Comparison of ENCODE assay signal across 9 cellular contexts in the genomic region with DNA sequence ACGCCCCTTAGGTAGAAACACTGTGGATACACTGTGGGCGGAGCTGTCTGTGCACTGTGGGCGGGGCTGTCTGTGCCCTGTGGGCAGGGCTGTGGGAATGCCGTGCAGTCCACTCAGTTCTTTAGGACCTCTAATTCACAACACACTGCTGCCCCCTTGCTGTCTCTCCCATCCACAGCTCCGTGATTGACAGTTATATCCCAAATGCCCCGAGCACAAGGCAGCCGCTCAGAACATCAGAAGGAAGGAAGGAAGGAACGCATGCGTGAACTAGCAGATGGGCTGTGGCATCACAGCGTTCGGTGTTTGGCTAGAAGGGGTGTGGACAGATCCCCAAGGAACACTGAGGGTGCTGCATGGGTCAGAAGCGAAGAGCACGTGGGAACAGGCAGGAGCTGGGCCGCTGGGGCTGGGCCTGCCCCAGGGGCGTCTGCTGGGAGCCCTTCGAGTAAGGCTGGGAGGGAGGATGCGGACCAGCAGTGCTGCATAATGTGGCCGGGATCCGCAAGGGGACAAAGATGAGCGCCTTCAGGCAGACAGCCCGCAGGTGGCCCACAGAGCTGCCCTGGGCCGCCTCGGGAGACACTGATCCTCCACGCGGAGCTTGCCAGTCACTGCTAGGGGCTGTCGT. TPM values are rescaled to one million over a fixed set of nuclear protein-coding genes. Genes with fewer than 3 reads are reported as not detected.
DNase-seq lines count a peak whose midpoint lies in the region; ATAC-seq and TF ChIP-seq lines count a peak whose summit lies in the region.
"Had no signal": no experiment of that assay in that cellular context is flagged by ENCODE, and none has a peak within 500 bp of the region (broad histone marks: within the 10 kb centered on the region; RNA-seq: fewer than 3 reads in every experiment).

No MANE protein-coding gene starts in this region.

- H3K27me3 Mint-ChIP-seq in WTC11 (ENCODE audit: low read depth): peaks cover 2% of the 10 kb centered on the region; the same call in 1 of the 2 replicates
- no peaks in the 10 kb centered on the region for H3K27me3 Mint-ChIP-seq in activated T-helper 2 cell treated with anti-CD3 and anti-CD28 coated beads, Interferon-gamma antibody, Interleukin-2, Interleukin-4, amounts not matched to agents 10 μg/mL and 5 μg/mL and 100 μg/mL, durations not matched to agents 14 hours and 24 hours and 36 hours (ENCODE audit: low read depth)

- H3K4me3 ChIP-seq in iPS-15b (ENCODE audit: low read depth, low read length) (peak overlapping the region; percentile 12), tibial nerve (no peak overlapping the region)

- H3K27me3 ChIP-seq in iPS-15b (ENCODE audit: control insufficient read depth, insufficient read depth, low read length) (no peaks in the 10 kb centered on the region), tibial nerve (no peaks in the 10 kb centered on the region)

- H3K9me3 ChIP-seq in iPS-15b (ENCODE audit: control insufficient read depth, insufficient read depth, low read length) (no peaks in the 10 kb centered on the region), tibial nerve (no peaks in the 10 kb centered on the region)

- TF ChIP-seq EP300 in tibial nerve (IDR thresholded peaks at IDR 0.05): no peak

- H3K27ac Mint-ChIP-seq in WTC11: peak overlapping the region; percentile 95
- no peak overlapping the region for H3K27ac Mint-ChIP-seq in activated T-helper 2 cell treated with anti-CD3 and anti-CD28 coated beads, Interferon-gamma antibody, Interleukin-2, Interleukin-4, amounts not matched to agents 10 μg/mL and 5 μg/mL and 100 μg/mL, durations not matched to agents 14 hours and 24 hours and 36 hours

- peak; percentile 92 for ATAC-seq in WTC11

- 47 to 54% methylated on average over 24 to 26 of the region's 26 CpGs for WGBS in tibial nerve, 2 donors

- peaks cover 11% of the 10 kb centered on the region for H3K9me3 Mint-ChIP-seq in WTC11
- H3K9me3 Mint-ChIP-seq in activated T-helper 2 cell treated with anti-CD3 and anti-CD28 coated beads, Interferon-gamma antibody, Interleukin-2, Interleukin-4, amounts not matched to agents 10 μg/mL and 5 μg/mL and 100 μg/mL, durations not matched to agents 14 hours and 24 hours and 36 hours: no peaks in the 10 kb centered on the region

- H3K36me3 Mint-ChIP-seq in WTC11: peaks cover 12% of the 10 kb centered on the region
- H3K36me3 Mint-ChIP-seq in activated T-helper 2 cell treated with anti-CD3 and anti-CD28 coated beads, Interferon-gamma antibody, Interleukin-2, Interleukin-4, amounts not matched to agents 10 μg/mL and 5 μg/mL and 100 μg/mL, durations not matched to agents 14 hours and 24 hours and 36 hours (ENCODE audit: low read depth): peaks cover 33% of the 10 kb centered on the region

- in situ Hi-C loops in KBM-7 (cut with MboI; ENCODE audit: low pct_unique_long_range_greater_than_20kb, low sequenced_read_pairs): no loop called here

- intact Hi-C loops in activated T-helper 2 cell treated with anti-CD3 and anti-CD28 coated beads, Interferon-gamma antibody, Interleukin-2, Interleukin-4, amounts not matched to agents 10 μg/mL and 5 μg/mL and 100 μg/mL, durations not matched to agents 14 hours and 24 hours and 36 hours (cut with micrococcal nuclease): no loop called here

- no peak for TF ChIP-seq POLR2A in tibial nerve (IDR thresholded peaks at IDR 0.05)

- DNase-seq in D341Med (ENCODE audit: low spot score) (peak; percentile 72), KBM-7 (peak; percentile 66), WTC11 (ENCODE audit: low spot score) (peak; percentile 85), tibial nerve (ENCODE audit: low spot score in 2 of 2) (peak; percentile 51 to 71), mucosa of gallbladder (ENCODE audit: low spot score) (no peak)
- DNase-seq in activated CD4-positive, alpha-beta T cell treated with anti-CD3 and anti-CD28 coated beads for 1 hour: no peak
- DNase-seq in activated T-helper 2 cell treated with anti-CD3 and anti-CD28 coated beads, Interferon-gamma antibody, Interleukin-2, Interleukin-4, amounts not matched to agents 10 μg/mL and 5 μg/mL and 100 μg/mL, durations not matched to agents 14 hours and 24 hours and 36 hours (ENCODE audit: low spot score): no peak

- H3K36me3 ChIP-seq in iPS-15b (ENCODE audit: control insufficient read depth, insufficient read depth, low read length) (peaks cover 2% of the 10 kb centered on the region), tibial nerve (peaks cover 0 to 89% (median 19%) of the 10 kb centered on the region in 3 donors)

- CTCF ChIA-PET in WTC11 (lab: Charles Lee): interaction anchor here (0.6 to 2.5 kb wide), 36 partner anchors 8 to 760 kb away, joined by 3 to 32 read pairs (median 4); a partner anchor contains a TSS

- H3K4me1 ChIP-seq in iPS-15b (ENCODE audit: control insufficient read depth, insufficient read depth, low read length): peaks cover 4% of the 10 kb centered on the region
- H3K4me1 ChIP-seq in tibial nerve: peaks cover 0 to 26% (median 0%) of the 10 kb centered on the region in 4 donors
- H3K4me1 ChIP-seq: parathyroid adenoma had no signal

- H3K4me1 Mint-ChIP-seq in WTC11: peaks cover 9% of the 10 kb centered on the region
- peaks cover 27% of the 10 kb centered on the region for H3K4me1 Mint-ChIP-seq in activated T-helper 2 cell treated with anti-CD3 and anti-CD28 coated beads, Interferon-gamma antibody, Interleukin-2, Interleukin-4, amounts not matched to agents 10 μg/mL and 5 μg/mL and 100 μg/mL, durations not matched to agents 14 hours and 24 hours and 36 hours (ENCODE audit: low read depth)

- H3K9ac ChIP-seq in iPS-15b (ENCODE audit: low read depth, low read length): no peak overlapping the region
- H3K9ac ChIP-seq: parathyroid adenoma had no signal

- peak overlapping the region in 1 of 4 donors; percentile 57 for H3K27ac ChIP-seq in tibial nerve
- H3K27ac ChIP-seq: parathyroid adenoma had no signal

- POLR2A ChIA-PET in WTC11 (lab: Charles Lee): no interaction called here

- no peak overlapping the region for H3K4me3 Mint-ChIP-seq in WTC11
- H3K4me3 Mint-ChIP-seq in activated T-helper 2 cell treated with anti-CD3 and anti-CD28 coated beads, Interferon-gamma antibody, Interleukin-2, Interleukin-4, amounts not matched to agents 10 μg/mL and 5 μg/mL and 100 μg/mL, durations not matched to agents 14 hours and 24 hours and 36 hours (ENCODE audit: low read depth): no peak overlapping the region

- no peak for TF ChIP-seq CTCF in WTC11 (IDR thresholded peaks at IDR 0.05)
- TF ChIP-seq CTCF in tibial nerve (IDR thresholded peaks at IDR 0.05): peak in 4 of 5 experiments; percentile 23 to 71 (median 50)

TF ChIP-seq in WTC11, 78 proteins besides CTCF, POLR2A, EP300 and RAD21:
- TF ChIP-seq RELA (CRISPR knock-in tag; IDR thresholded peaks at IDR 0.05; ENCODE audit: borderline replicate concordance) (no peak), SP1 (CRISPR knock-in tag; conservative IDR thresholded peaks at IDR 0.05) (peak; percentile 58; the same call in 1 of the 2 replicates), ATF1 (CRISPR knock-in tag; IDR thresholded peaks at IDR 0.05) (no peak), FOXK1 (CRISPR knock-in tag; IDR thresholded peaks at IDR 0.05) (peak; percentile 7; the same call in 1 of the 2 replicates)

RNA-seq across cellular contexts. Expression of a gene that starts 29.8 kb away (rescaled TPM):
- total RNA-seq in WTC11 (2021): 10.6 to 10.7 TPM (median 10.6 TPM) in 3 replicates
- total RNA-seq in tibial nerve: 10 to 100 TPM; 17.3 to 36.0 (median 24.5) TPM
- 29.0 TPM for total RNA-seq in mucosa of gallbladder
- total RNA-seq in activated T-helper 2 cell treated with anti-CD3 and anti-CD28 coated beads, Interferon-gamma antibody, Interleukin-2, Interleukin-4, amounts not matched to agents 10 μg/mL and 5 μg/mL and 100 μg/mL, durations not matched to agents 14 hours and 24 hours and 36 hours: 28.4 and 29.9 TPM in 2 replicates

RNA-seq across cellular contexts. Expression of a gene that starts 29.8 kb away (rescaled TPM):
- total RNA-seq in WTC11 (2021) (25.6 to 29.6 TPM (median 28.4 TPM) in 3 replicates), tibial nerve (10 to 100 TPM; 24.5 to 71.4 (median 52.9) TPM), mucosa of gallbladder (22.8 TPM)
- total RNA-seq in activated T-helper 2 cell treated with anti-CD3 and anti-CD28 coated beads, Interferon-gamma antibody, Interleukin-2, Interleukin-4, amounts not matched to agents 10 μg/mL and 5 μg/mL and 100 μg/mL, durations not matched to agents 14 hours and 24 hours and 36 hours: 25.6 and 28.2 TPM in 2 replicates

Comparison
In these comparisons a context has a peak if more than half of its experiments do, and no peak if none do; other contexts are left out.
1. DNase-seq: peak in D341Med (single experiment), KBM-7 (single experiment), WTC11 (single experiment) and tibial nerve (2 of 2); none in activated CD4-positive, alpha-beta T cell treated with anti-CD3 and anti-CD28 coated beads for 1 hour (single experiment), mucosa of gallbladder (single experiment) and activated T-helper 2 cell treated with anti-CD3 and anti-CD28 coated beads, Interferon-gamma antibody, Interleukin-2, Interleukin-4, amounts not matched to agents 10 μg/mL and 5 μg/mL and 100 μg/mL, durations not matched to agents 14 hours and 24 hours and 36 hours (single experiment).